ENCODE assay signal across 13 cellular contexts in genomic region chr9:69078069-69078468, GRCh38.
"Had no signal": no experiment of that assay in that cellular context is flagged by ENCODE, and none has a peak within 500 bp of the region (broad histone marks: within the 10 kb centered on the region; RNA-seq: fewer than 3 reads in every experiment).

No MANE protein-coding gene starts in this region.

- DNase-seq: activated CD4-positive, alpha-beta memory T cell treated with anti-CD3 and anti-CD28 coated beads, Interleukin-2, amount 10 ng/mL, durations not matched to agents 7 days and 5 days; activated CD4-positive, alpha-beta T cell treated with anti-CD3 and anti-CD28 coated beads for 36 hours; activated naive CD4-positive, alpha-beta T cell treated with Interleukin-2 at 50 U/mL for 16 hours; dorsolateral prefrontal cortex; glutamatergic neuron; mesenchymal stem cell; upper lobe of right lung had no signal

- H3K4me2 ChIP-seq: smooth muscle cell had no signal

- H3K27ac ChIP-seq: dorsolateral prefrontal cortex, parathyroid adenoma, upper lobe of right lung had no signal

- H3K27me3 ChIP-seq: dorsolateral prefrontal cortex, upper lobe of right lung had no signal

- H3K4me1 ChIP-seq: parathyroid adenoma had no signal

- ATAC-seq: activated CD4-positive, alpha-beta T cell treated with anti-CD3 and anti-CD28 coated beads for 36 hours; stimulated activated memory B cell treated with anti-CD40 and anti-IgM and Interleukin-4, amounts not matched to agents 10 μg/mL and 1 μg/mL and 100 μg/mL, for 72 hours had no signal

- H3K4me3 Mint-ChIP-seq: activated CD4-positive, alpha-beta memory T cell treated with anti-CD3 and anti-CD28 coated beads, Interleukin-2, amount 10 ng/mL, durations not matched to agents 7 days and 5 days; activated CD4-positive, alpha-beta T cell treated with anti-CD3 and anti-CD28 coated beads for 36 hours; activated T-helper 1 cell treated with anti-CD3 and anti-CD28 coated beads, Interleukin-12 subunit alpha, Interleukin-12 subunit beta, Interleukin-2, Interleukin-4 antibody, amounts not matched to agents 30 ng/mL and 10 ng/mL and 1 ng/mL, durations not matched to agents 14 hours and 24 hours and 36 hours; brain; neural crest cell; stimulated activated memory B cell treated with anti-CD40 and anti-IgM and Interleukin-4, amounts not matched to agents 10 μg/mL and 1 μg/mL and 100 μg/mL, for 72 hours had no signal

- H3K9me3 Mint-ChIP-seq: activated CD4-positive, alpha-beta memory T cell treated with anti-CD3 and anti-CD28 coated beads, Interleukin-2, amount 10 ng/mL, durations not matched to agents 7 days and 5 days; activated T-helper 1 cell treated with anti-CD3 and anti-CD28 coated beads, Interleukin-12 subunit alpha, Interleukin-12 subunit beta, Interleukin-2, Interleukin-4 antibody, amounts not matched to agents 30 ng/mL and 10 ng/mL and 1 ng/mL, durations not matched to agents 14 hours and 24 hours and 36 hours; stimulated activated memory B cell treated with anti-CD40 and anti-IgM and Interleukin-4, amounts not matched to agents 10 μg/mL and 1 μg/mL and 100 μg/mL, for 72 hours had no signal

- H2AFZ ChIP-seq: parathyroid adenoma had no signal

- H3K27ac Mint-ChIP-seq: activated CD4-positive, alpha-beta memory T cell treated with anti-CD3 and anti-CD28 coated beads, Interleukin-2, amount 10 ng/mL, durations not matched to agents 7 days and 5 days; activated CD4-positive, alpha-beta T cell treated with anti-CD3 and anti-CD28 coated beads for 36 hours; activated T-helper 1 cell treated with anti-CD3 and anti-CD28 coated beads, Interleukin-12 subunit alpha, Interleukin-12 subunit beta, Interleukin-2, Interleukin-4 antibody, amounts not matched to agents 30 ng/mL and 10 ng/mL and 1 ng/mL, durations not matched to agents 14 hours and 24 hours and 36 hours; stimulated activated memory B cell treated with anti-CD40 and anti-IgM and Interleukin-4, amounts not matched to agents 10 μg/mL and 1 μg/mL and 100 μg/mL, for 72 hours had no signal

- H3K4me1 Mint-ChIP-seq: activated CD4-positive, alpha-beta memory T cell treated with anti-CD3 and anti-CD28 coated beads, Interleukin-2, amount 10 ng/mL, durations not matched to agents 7 days and 5 days; activated CD4-positive, alpha-beta T cell treated with anti-CD3 and anti-CD28 coated beads for 36 hours; neural crest cell; stimulated activated memory B cell treated with anti-CD40 and anti-IgM and Interleukin-4, amounts not matched to agents 10 μg/mL and 1 μg/mL and 100 μg/mL, for 72 hours had no signal

- H3K27me3 Mint-ChIP-seq: activated CD4-positive, alpha-beta memory T cell treated with anti-CD3 and anti-CD28 coated beads, Interleukin-2, amount 10 ng/mL, durations not matched to agents 7 days and 5 days; activated CD4-positive, alpha-beta T cell treated with anti-CD3 and anti-CD28 coated beads for 36 hours; stimulated activated memory B cell treated with anti-CD40 and anti-IgM and Interleukin-4, amounts not matched to agents 10 μg/mL and 1 μg/mL and 100 μg/mL, for 72 hours had no signal

- H3K36me3 ChIP-seq: upper lobe of right lung had no signal

- H3K9me3 ChIP-seq: upper lobe of right lung had no signal

- H3K9ac ChIP-seq: parathyroid adenoma had no signal

- H3K4me3 ChIP-seq: dorsolateral prefrontal cortex, smooth muscle cell, upper lobe of right lung had no signal
